9 cellular contexts compared by ENCODE assay signal in genomic region chr3:124886168-124887051, GRCh38. TPM values are rescaled to one million over a fixed set of nuclear protein-coding genes. Genes with fewer than 3 reads are reported as not detected.
DNase-seq lines count a peak whose midpoint lies in the region; ATAC-seq and TF ChIP-seq lines count a peak whose summit lies in the region.
"Had no signal": no experiment of that assay in that cellular context is flagged by ENCODE, and none has a peak within 500 bp of the region (broad histone marks: within the 10 kb centered on the region; RNA-seq: fewer than 3 reads in every experiment).

No MANE protein-coding gene starts in this region.

- peak overlapping the region; percentile 42 to 55 for H3K9ac ChIP-seq in duodenal mucosa (ENCODE audit: low read depth in 1 of 2, low read length in 2 of 2)

- H3K4me3 Mint-ChIP-seq in activated B cell treated with CpG ODN at 0.5 μM for 24 hours = peak overlapping the region; percentile 61

- intact Hi-C loops in activated B cell treated with CpG ODN at 0.5 μM for 24 hours (cut with micrococcal nuclease) = no loop called here

- H3K4me1 ChIP-seq in duodenal mucosa (ENCODE audit: control insufficient read depth in 1 of 2, insufficient read depth in 2 of 2, low read length in 2 of 2) = peaks cover 9 to 11% of the 10 kb centered on the region in 2 donors

- TF ChIP-seq CTCF in activated B cell treated with CpG ODN at 0.5 μM for 24 hours (IDR thresholded peaks at IDR 0.05) = no peak

- H3K27ac Mint-ChIP-seq in activated B cell treated with CpG ODN at 0.5 μM for 24 hours = no peak overlapping the region

- ATAC-seq in GM19025 (IDR thresholded peaks at IDR 0.05; ENCODE audit: low read depth, unreplicated experiment) (peak; percentile 53), HG03439 (IDR thresholded peaks at IDR 0.05; ENCODE audit: unreplicated experiment) (peak; percentile 31), activated B cell treated with CpG ODN at 0.5 μM for 24 hours (ENCODE audit: low read depth) (peak; percentile 30)

- no peaks in the 10 kb centered on the region for H3K9me3 ChIP-seq in duodenal mucosa (ENCODE audit: control insufficient read depth in 1 of 2, low read length in 2 of 2)

- H3K27ac ChIP-seq in duodenal mucosa (ENCODE audit: low read depth, low read length) = peak overlapping the region; percentile 75

- POLR2A ChIA-PET in activated B cell treated with CpG ODN at 0.5 μM for 24 hours (lab: Charles Lee) = no interaction called here

- H3K4me1 Mint-ChIP-seq in activated B cell treated with CpG ODN at 0.5 μM for 24 hours = peaks cover 6% of the 10 kb centered on the region

- no peaks in the 10 kb centered on the region for H3K36me3 ChIP-seq in duodenal mucosa (ENCODE audit: control insufficient read depth in 1 of 2, insufficient read depth in 2 of 2, low read length in 2 of 2)

- H3K36me3 Mint-ChIP-seq in activated B cell treated with CpG ODN at 0.5 μM for 24 hours (ENCODE audit: low read depth) = no peaks in the 10 kb centered on the region

- H3K9me3 Mint-ChIP-seq in activated B cell treated with CpG ODN at 0.5 μM for 24 hours = no peaks in the 10 kb centered on the region

- peaks cover 57% of the 10 kb centered on the region for H3K27me3 Mint-ChIP-seq in activated B cell treated with CpG ODN at 0.5 μM for 24 hours

- DNase-seq in AG20443 (ENCODE audit: low spot score) = peak; percentile 69
- DNase-seq in activated B cell treated with CpG ODN at 0.5 μM for 24 hours = peak; percentile 17
- DNase-seq in medulla oblongata (ENCODE audit: extremely low spot score) = peak; percentile 67
- DNase-seq in stimulated activated CD8-positive, alpha-beta memory T cell treated with anti-CD3 and anti-CD28 coated beads, Interleukin-4, amount 100 ng/mL, for 48 hours = peak; percentile 54
- DNase-seq in NCI-H1694 treated with DMSO at 0.1 percent for 48 hours (lab: John Stamatoyannopoulos, UW) = no peak

- H3K27me3 ChIP-seq in duodenal mucosa (ENCODE audit: control insufficient read depth in 1 of 2, insufficient read depth in 2 of 2, low read length in 2 of 2) = no peaks in the 10 kb centered on the region

- CTCF ChIA-PET in activated B cell treated with CpG ODN at 0.5 μM for 24 hours (lab: Charles Lee) = no interaction called here

- H3K4me3 ChIP-seq in duodenal mucosa (ENCODE audit: low read depth in 1 of 2, low read length in 2 of 2) = peak overlapping the region; percentile 66 to 71

RNA-seq across cellular contexts. Expression of gene ITGB5, which starts 0.8 kb away (rescaled TPM):
- total RNA-seq in activated B cell treated with CpG ODN at 0.5 μM for 24 hours = not detected in 2 replicates

RNA-seq across cellular contexts. Expression of gene MUC13, which starts 48.1 kb away (rescaled TPM):
- total RNA-seq in activated B cell treated with CpG ODN at 0.5 μM for 24 hours = not detected in 2 replicates
- total RNA-seq: temporal lobe had no signal
